ENCODE assay signal across 1 cellular context in genomic region chr3:105965384-105965783, GRCh38.
TF ChIP-seq lines count a peak whose summit lies in the region.

No MANE protein-coding gene starts in this region.

TF ChIP-seq in K562, 482 proteins besides CTCF, POLR2A, EP300 and RAD21 (continued from another document):
- TF ChIP-seq HES1 (IDR thresholded peaks at IDR 0.05; ENCODE audit: low read depth) (no peak), NONO (IDR thresholded peaks at IDR 0.05; ENCODE audit: low read depth in 2 of 2, low read length in 1 of 2) (no peak), MAFK (IDR thresholded peaks at IDR 0.05; ENCODE audit: low read length) (no peak), TSC22D4 (tag; IDR thresholded peaks at IDR 0.05) (no peak)
TF ChIP-seq in K562: peak in this region for 0.
